Comparison of ENCODE assay signal across 9 cellular contexts in the genomic region with DNA sequence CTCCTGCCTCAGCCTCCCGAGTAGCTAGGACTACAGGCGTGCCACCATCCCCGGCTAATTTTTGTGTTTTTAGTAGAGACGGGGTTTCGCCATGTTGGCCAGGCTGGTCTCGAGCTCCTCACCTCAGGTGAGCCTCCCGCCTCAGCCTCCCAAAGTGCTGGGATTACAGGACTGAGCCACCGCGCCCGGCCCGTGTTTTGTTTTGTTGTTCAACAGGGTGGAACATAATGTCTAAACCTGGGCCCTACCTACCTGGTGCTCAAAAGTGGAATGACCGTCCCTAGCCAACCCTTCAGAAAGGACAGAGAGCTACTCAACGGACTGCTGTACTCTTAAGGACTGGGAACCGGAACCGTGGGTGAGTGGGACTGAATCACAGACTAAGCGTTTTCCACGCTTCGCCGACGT. TPM values are rescaled to one million over a fixed set of nuclear protein-coding genes. Genes with fewer than 3 reads are reported as not detected.
DNase-seq lines count a peak whose midpoint lies in the region; ATAC-seq and TF ChIP-seq lines count a peak whose summit lies in the region.
"Had no signal": no experiment of that assay in that cellular context is flagged by ENCODE, and none has a peak within 500 bp of the region (broad histone marks: within the 10 kb centered on the region; RNA-seq: fewer than 3 reads in every experiment).

No MANE protein-coding gene starts in this region.

- H3K9ac ChIP-seq in PC-3 (ENCODE audit: low read length): peak overlapping the region; percentile 69

- no peaks in the 10 kb centered on the region for H3K36me3 Mint-ChIP-seq in osteocyte (ENCODE audit: unreplicated experiment)

- no peaks in the 10 kb centered on the region for H3K27me3 Mint-ChIP-seq in osteocyte (ENCODE audit: unreplicated experiment)

- H3K27me3 ChIP-seq in GM06990 (replicated peaks; ENCODE audit: control insufficient read depth, insufficient read depth, low read length) (no peaks in the 10 kb centered on the region), PC-3 (ENCODE audit: low read length) (no peaks in the 10 kb centered on the region)

- H3K27ac ChIP-seq in PC-3 (ENCODE audit: low read length) (no peak overlapping the region), epithelial cell of prostate (peak overlapping the region; percentile 44)

- POLR2A ChIA-PET in PC-3 (lab: Charles Lee; ENCODE audit: unreplicated experiment): no interaction called here

- DNase-seq in GM06990 (ENCODE audit: extremely low read depth, insufficient read length): no peak
- no peak for DNase-seq in PC-3
- DNase-seq in epithelial cell of prostate (ENCODE audit: low read depth, low spot score): no peak
- DNase-seq in osteocyte (ENCODE audit: extremely low spot score, unreplicated experiment): no peak
- DNase-seq in NCI-H2196 (lab: John Stamatoyannopoulos, UW; ENCODE audit: unreplicated experiment): no peak
- DNase-seq in glomerular visceral epithelial cell (ENCODE audit: extremely low spot score): no peak
- DNase-seq in HCEC 1CT: no peak

- peak overlapping the region; percentile 82 for H3K4me2 ChIP-seq in PC-3 (ENCODE audit: low read length)

- no peaks in the 10 kb centered on the region for H3K9me3 ChIP-seq in PC-3 (ENCODE audit: low read length)

- H3K36me3 ChIP-seq in GM06990 (ENCODE audit: control insufficient read depth, insufficient read depth, low read length): no peaks in the 10 kb centered on the region
- no peaks in the 10 kb centered on the region; the same call in 1 of the 2 replicates for H3K36me3 ChIP-seq in PC-3 (ENCODE audit: low read depth, low read length)

- no peaks in the 10 kb centered on the region for H3K9me3 Mint-ChIP-seq in osteocyte (ENCODE audit: unreplicated experiment)

- peak overlapping the region; percentile 71 for H3K4me3 ChIP-seq in GM06990 (replicated peaks; ENCODE audit: low read depth, low read length)
- H3K4me3 ChIP-seq in PC-3 (ENCODE audit: low read length): peak overlapping the region; percentile 69

- CTCF ChIA-PET in PC-3 (lab: Charles Lee): interaction anchor here (1.6 kb wide), 1 partner anchor 26 kb away, joined by 5 read pairs; a partner anchor contains a TSS

- intact Hi-C loops in PC-3 (cut with micrococcal nuclease): no loop called here

- no peaks in the 10 kb centered on the region; the same call in 1 of the 2 replicates for H4K20me1 ChIP-seq in PC-3 (ENCODE audit: low read length)

- no peaks in the 10 kb centered on the region for H3K9me2 ChIP-seq in PC-3 (replicated peaks; ENCODE audit: low read length)

- H3K27ac Mint-ChIP-seq in osteocyte (ENCODE audit: unreplicated experiment): peak overlapping the region; percentile 97

- peaks cover 35% of the 10 kb centered on the region for H3K4me1 Mint-ChIP-seq in osteocyte (ENCODE audit: unreplicated experiment)

- TF ChIP-seq CTCF in GM06990 (IDR thresholded peaks at IDR 0.05; ENCODE audit: insufficient read depth, low read length, poor library complexity, severe bottlenecking) (no peak), PC-3 (conservative IDR thresholded peaks at IDR 0.05; ENCODE audit: low read depth, low read length) (no peak), osteocyte (IDR thresholded peaks at IDR 0.05) (no peak)

- BruUV-seq in PC-3 (replicated peaks; lab: Mats Ljungman, UMichigan): TSS peak; percentile 94

- H3F3A ChIP-seq in PC-3 (ENCODE audit: low read length, unreplicated experiment): no peaks in the 10 kb centered on the region

- ATAC-seq in PC-3: peak; percentile 6; the same call in 1 of the 2 replicates
- ATAC-seq in GM21717 (IDR thresholded peaks at IDR 0.05; ENCODE audit: unreplicated experiment): no peak

- peak overlapping the region; percentile 89 for H2AFZ ChIP-seq in PC-3 (ENCODE audit: low read length)

- H3K79me2 ChIP-seq in PC-3 (ENCODE audit: low read length): peaks cover 42% of the 10 kb centered on the region

- H3K4me1 ChIP-seq in PC-3 (ENCODE audit: insufficient read depth, low read length): peaks cover 13% of the 10 kb centered on the region

- H3K4me3 Mint-ChIP-seq in osteocyte (ENCODE audit: unreplicated experiment): peak overlapping the region; percentile 100

RNA-seq across cellular contexts. Expression of a gene that starts 0.8 kb away (rescaled TPM):
- 87.6 and 93.1 TPM in 2 replicates for total RNA-seq in PC-3 (2014; rRNA removed)
- total RNA-seq in osteocyte: 20.0 and 23.0 TPM in 2 replicates

RNA-seq across cellular contexts. Expression of a gene that starts 11.7 kb away (rescaled TPM):
- not detected in 2 replicates for total RNA-seq in PC-3 (2014; rRNA removed)
- not detected in 2 replicates for total RNA-seq in osteocyte
- total RNA-seq: NCI-H460 had no signal

RNA-seq across cellular contexts. Expression of a gene that starts 16.6 kb away (rescaled TPM):
- 279 and 358 TPM in 2 replicates for total RNA-seq in PC-3 (2014; rRNA removed)
- 304 and 305 TPM in 2 replicates for total RNA-seq in osteocyte

RNA-seq across cellular contexts. Expression of a gene that starts 22.2 kb away (rescaled TPM):
- 0.35 and 0.40 TPM in 2 replicates for total RNA-seq in PC-3 (2014; rRNA removed)
- total RNA-seq in osteocyte: 8.8 and 13.4 TPM in 2 replicates

RNA-seq across cellular contexts. Expression of a gene that starts 26.2 kb away (rescaled TPM):
- total RNA-seq in PC-3 (2014; rRNA removed): 53.8 and 76.7 TPM in 2 replicates
- total RNA-seq in osteocyte: 26.4 and 29.1 TPM in 2 replicates
